In genomic region chrX:37876716-37877115, GRCh38 we compare ENCODE assay signal across 33 cellular contexts. TPM values are rescaled to one million over a fixed set of nuclear protein-coding genes. Genes with fewer than 3 reads are reported as not detected.
DNase-seq lines count a peak whose midpoint lies in the region; ATAC-seq, FAIRE-seq and TF ChIP-seq lines count a peak whose summit lies in the region.
"Had no signal": no experiment of that assay in that cellular context is flagged by ENCODE, and none has a peak within 500 bp of the region (broad histone marks: within the 10 kb centered on the region; RNA-seq: fewer than 3 reads in every experiment).

No MANE protein-coding gene starts in this region.

- no peaks in the 10 kb centered on the region for H3K9me3 Mint-ChIP-seq in astrocyte (ENCODE audit: unreplicated experiment)
- H3K9me3 Mint-ChIP-seq: CD4-positive, alpha-beta memory T cell; CD4-positive, alpha-beta T cell; CD8-positive, alpha-beta memory T cell; CD8-positive, alpha-beta T cell had no signal

- no peak for TF ChIP-seq POLR2A in K562 (conservative IDR thresholded peaks at IDR 0.05)

- CTCF ChIA-PET in K562 (lab: Yijun Ruan, JAX; ENCODE audit: low intra/inter-chr PET ratio): no interaction called here

- no peak for TF ChIP-seq RAD21 in K562 (CRISPR knock-in tag; conservative IDR thresholded peaks at IDR 0.05 in 1 of 2, IDR thresholded peaks at IDR 0.05 in 1 of 2)

- no peaks in the 10 kb centered on the region for H3K36me3 ChIP-seq in astrocyte (ENCODE audit: insufficient read depth, low read length)
- H3K36me3 ChIP-seq in K562 (ENCODE audit: control insufficient read depth, insufficient read depth, low read length): no peaks in the 10 kb centered on the region
- H3K36me3 ChIP-seq: BE2C; BLaER1; BLaER1 treated with 17β-estradiol and CSF1 and Interleukin-3, amounts not matched to agents 10 nM and 100 nM had no signal

- TF ChIP-seq CTCF in astrocyte (IDR thresholded peaks at IDR 0.05; ENCODE audit: insufficient read depth, low read depth, low read length) (no peak), K562 (IDR thresholded peaks at IDR 0.05 in 2 of 3, conservative IDR thresholded peaks at IDR 0.05 in 1 of 3; ENCODE audit: insufficient read depth in 2 of 3, low read depth in 1 of 3, low read length in 3 of 3) (no peak)

- no peak for DNase-seq in astrocyte (ENCODE audit: low read depth)
- DNase-seq in K562 (ENCODE audit: extremely low read depth in 1 of 4, low spot score in 3 of 4): no peak
- DNase-seq in DMS153 treated with DMSO at 0.1 percent for 48 hours (lab: John Stamatoyannopoulos, UW; ENCODE audit: unreplicated experiment): no peak
- DNase-seq: 8988T; ACHN; AML-193; BE2C; C1 segment of cervical spinal cord; Caco-2; Calu3; CD4-positive, alpha-beta memory T cell; CD4-positive, alpha-beta T cell; CD4-positive, CD25-positive, alpha-beta regulatory T cell; CD8-positive, alpha-beta memory T cell; CD8-positive, alpha-beta T cell; COR-L47; DMS 273 treated with DMSO at 0.1 percent for 48 hours; DMS153; DMS53; DMS79; DMS79 treated with DMSO at 0.1 percent for 48 hours; DND-41; EL had no signal

- ATAC-seq in K562: no peak
- ATAC-seq in GM18517 (IDR thresholded peaks at IDR 0.05; ENCODE audit: unreplicated experiment): no peak
- ATAC-seq: A549; CD8-positive, alpha-beta T cell had no signal

- in situ Hi-C loops in K562 (cut with MboI): no loop called here

- peaks cover 14% of the 10 kb centered on the region for H3K4me1 Mint-ChIP-seq in astrocyte (ENCODE audit: low read depth, unreplicated experiment)
- H3K4me1 Mint-ChIP-seq: B cell; CD14-positive monocyte; CD4-positive, alpha-beta memory T cell; CD4-positive, CD25-positive, alpha-beta regulatory T cell; CD8-positive, alpha-beta memory T cell had no signal

- POLR2A ChIA-PET in K562 (lab: Yijun Ruan, JAX): no interaction called here

- no peaks in the 10 kb centered on the region for H4K20me1 ChIP-seq in astrocyte (ENCODE audit: insufficient read depth, low read length)
- no peaks in the 10 kb centered on the region for H4K20me1 ChIP-seq in K562 (replicated peaks; ENCODE audit: control insufficient read depth, insufficient read depth, low read length)
- H4K20me1 ChIP-seq: BLaER1; BLaER1 treated with 17β-estradiol and CSF1 and Interleukin-3, amounts not matched to agents 10 nM and 100 nM had no signal

- H3K27me3 ChIP-seq in astrocyte (ENCODE audit: insufficient read depth, low read length) (no peaks in the 10 kb centered on the region), K562 (ENCODE audit: control insufficient read depth in 2 of 2, insufficient read depth in 2 of 2, low read length in 2 of 2) (no peaks in the 10 kb centered on the region)
- H3K27me3 ChIP-seq: BE2C; BLaER1; BLaER1 treated with 17β-estradiol and CSF1 and Interleukin-3, amounts not matched to agents 10 nM and 100 nM had no signal

- no peak overlapping the region for H3K4me3 Mint-ChIP-seq in astrocyte (ENCODE audit: unreplicated experiment)
- H3K4me3 Mint-ChIP-seq: B cell; CD14-positive monocyte; CD4-positive, alpha-beta memory T cell; CD4-positive, alpha-beta T cell; CD4-positive, CD25-positive, alpha-beta regulatory T cell; CD8-positive, alpha-beta memory T cell; CD8-positive, alpha-beta T cell had no signal

- H3K4me3 ChIP-seq in astrocyte (ENCODE audit: insufficient read depth, low read depth, low read length) (no peak overlapping the region), K562 (no peak overlapping the region)
- H3K4me3 ChIP-seq: A549; BLaER1; BLaER1 treated with 17β-estradiol and CSF1 and Interleukin-3, amounts not matched to agents 10 nM and 100 nM had no signal

- WGBS in K562 (ENCODE audit: insufficient coverage, low coverage, missing lambda C conversion rate): 0% methylated on average over 4 of the region's 4 CpGs

- intact Hi-C loops in K562 (cut with micrococcal nuclease): no loop called here

- no peak overlapping the region for H3K27ac Mint-ChIP-seq in astrocyte (ENCODE audit: unreplicated experiment)
- H3K27ac Mint-ChIP-seq: B cell; CD14-positive monocyte; CD4-positive, alpha-beta memory T cell; CD4-positive, alpha-beta T cell; CD4-positive, CD25-positive, alpha-beta regulatory T cell; CD8-positive, alpha-beta memory T cell; CD8-positive, alpha-beta T cell had no signal

- no TSS peak for BruUV-seq in K562 (replicated peaks; lab: Mats Ljungman, UMichigan)

- H2AFZ ChIP-seq in astrocyte (ENCODE audit: low read depth, low read length) (no peak overlapping the region), K562 (ENCODE audit: low read depth, low read length) (no peak overlapping the region)

- FAIRE-seq in astrocyte (lab: Jason Lieb, UNC) (peak; percentile 13), K562 (lab: Jason Lieb, UNC) (no peak)
- FAIRE-seq: A204.1, A549, D721Med had no signal

- H3K4me2 ChIP-seq in astrocyte (ENCODE audit: low read length) (no peak overlapping the region), K562 (ENCODE audit: insufficient read depth, low read length) (no peak overlapping the region)
- H3K4me2 ChIP-seq: A549; BLaER1; BLaER1 treated with 17β-estradiol and CSF1 and Interleukin-3, amounts not matched to agents 10 nM and 100 nM had no signal

- no peaks in the 10 kb centered on the region for H3K36me3 Mint-ChIP-seq in astrocyte (ENCODE audit: low read depth, unreplicated experiment)
- H3K36me3 Mint-ChIP-seq: CD14-positive monocyte; CD4-positive, alpha-beta memory T cell; CD4-positive, CD25-positive, alpha-beta regulatory T cell; CD8-positive, alpha-beta memory T cell; CD8-positive, alpha-beta T cell had no signal

- H3K79me2 ChIP-seq in astrocyte (ENCODE audit: insufficient read depth, low read length) (no peaks in the 10 kb centered on the region), K562 (ENCODE audit: control insufficient read depth, insufficient read depth, low read length) (no peaks in the 10 kb centered on the region)

- TF ChIP-seq EP300 in K562 (IDR thresholded peaks at IDR 0.05; ENCODE audit: low read length): no peak

- no peaks in the 10 kb centered on the region for H3K9me1 ChIP-seq in K562 (ENCODE audit: control insufficient read depth, insufficient read depth, low read length)

- H3K9ac ChIP-seq in astrocyte (ENCODE audit: low read length) (no peak overlapping the region), K562 (ENCODE audit: insufficient read depth in 1 of 2, low read depth in 2 of 2, low read length in 2 of 2) (no peak overlapping the region)
- H3K9ac ChIP-seq: BLaER1; BLaER1 treated with 17β-estradiol and CSF1 and Interleukin-3, amounts not matched to agents 10 nM and 100 nM had no signal

- no peak overlapping the region for H3K27ac ChIP-seq in astrocyte (ENCODE audit: low read depth, low read length)
- no peak overlapping the region for H3K27ac ChIP-seq in K562 (ENCODE audit: extremely low read depth, low read depth, low read length)
- H3K27ac ChIP-seq: 22Rv1; A549; BLaER1; BLaER1 treated with 17β-estradiol and CSF1 and Interleukin-3, amounts not matched to agents 10 nM and 100 nM; C4-2B had no signal

- H3K4me1 ChIP-seq in astrocyte (ENCODE audit: insufficient read depth, low read length) (peaks cover 12% of the 10 kb centered on the region), K562 (replicated peaks in 1 of 2; ENCODE audit: control insufficient read depth in 2 of 2, insufficient read depth in 2 of 2, low read length in 2 of 2) (no peaks in the 10 kb centered on the region; a peak in 1 of 5 replicates)
- H3K4me1 ChIP-seq: BE2C, BLaER1, Caco-2 had no signal

- no peaks in the 10 kb centered on the region for H3K27me3 Mint-ChIP-seq in astrocyte (ENCODE audit: low read depth, unreplicated experiment)
- H3K27me3 Mint-ChIP-seq: CD4-positive, alpha-beta memory T cell; CD4-positive, CD25-positive, alpha-beta regulatory T cell had no signal

- H3K9me3 ChIP-seq in astrocyte (ENCODE audit: insufficient read depth, low read depth, low read length): no peaks in the 10 kb centered on the region
- H3K9me3 ChIP-seq in K562 (replicated peaks; ENCODE audit: control insufficient read depth, insufficient read depth, low read depth, low read length): no peaks in the 10 kb centered on the region
- H3K9me3 ChIP-seq: A549; BE2C; BLaER1; BLaER1 treated with 17β-estradiol and CSF1 and Interleukin-3, amounts not matched to agents 10 nM and 100 nM; Caco-2 had no signal

TF ChIP-seq in K562, 482 proteins besides CTCF, POLR2A, EP300 and RAD21 (continues in another document):
- no peak for TF ChIP-seq ZNF277 (CRISPR knock-in tag; IDR thresholded peaks at IDR 0.05; ENCODE audit: borderline replicate concordance)
- no peak for TF ChIP-seq GATA2 (CRISPR knock-in tag; IDR thresholded peaks at IDR 0.05)
- TF ChIP-seq NFE2 (IDR thresholded peaks at IDR 0.05; ENCODE audit: low read depth): peak; percentile 54; the same call in 1 of the 2 replicates
- TF ChIP-seq MCM5 (IDR thresholded peaks at IDR 0.05; ENCODE audit: low read depth): no peak
- TF ChIP-seq DMBX1 (CRISPR knock-in tag; IDR thresholded peaks at IDR 0.05; ENCODE audit: borderline replicate concordance): no peak
- TF ChIP-seq SRSF7 (optimal IDR thresholded peaks at IDR 0.05; ENCODE audit: low read depth, low read length): no peak

RNA-seq across cellular contexts. Expression of gene DYNLT3, which starts 29.3 kb away (rescaled TPM):
- 36.5 and 43.1 TPM in 2 replicates for total RNA-seq in astrocyte
- total RNA-seq in K562 (2011; cell fraction: chromatin; rRNA removed; ENCODE audit: low replicate concordance): 1.0 and 1.6 TPM in 2 replicates
- 0.26 and 0.83 TPM in 2 replicates for total RNA-seq in K562 (2011; cell fraction: nucleolus; rRNA removed)
- total RNA-seq in K562 (2011; cell fraction: nucleoplasm; rRNA removed): 0.81 and 2.2 TPM in 2 replicates
- 4.5 and 4.7 TPM in 2 replicates for total RNA-seq in K562 (2014; rRNA removed)
- 8.4 and 10.2 TPM in 2 replicates for total RNA-seq in K562 (2014; rRNA removed; fragmentation: Illumina TruSeq; extraction: Trizol)
- total RNA-seq in K562 (2015; rRNA removed; fragmentation: Illumina TruSeq; extraction: Trizol): 6.6 and 8.3 TPM in 2 replicates
- total RNA-seq in K562 (2021): 5.9 and 6.3 TPM in 2 replicates
- 5.4 TPM in 2 replicates for polyA plus RNA-seq in K562 (2011; rRNA removed)
- 0.75 and 3.2 TPM in 2 replicates for polyA plus RNA-seq in K562 (2011; cell fraction: cytosol; rRNA removed)
- polyA plus RNA-seq in K562 (2011; cell fraction: nucleus; rRNA removed): 1.4 and 3.2 TPM in 2 replicates
- 6.8 and 10.8 TPM in 2 replicates for polyA plus RNA-seq in K562 (2012)
- 7.4 and 8.4 TPM in 2 replicates for polyA plus RNA-seq in K562 (2014; fragmentation: Illumina TruSeq; extraction: Trizol)
- 10 to 100 TPM; 15.5 to 17.5 TPM for polyA plus RNA-seq in K562 (2014; fragmentation: Nextera tagmentation; extraction: Ambion mirVana)
- 6.1 and 6.7 TPM in 2 replicates for polyA plus RNA-seq in K562 (2014; rRNA removed)
- 4.4 and 5.1 TPM in 2 replicates for polyA minus RNA-seq in K562 (2011; rRNA and poly(A)+ RNA removed)
- polyA minus RNA-seq in K562 (2011; cell fraction: cytosol; rRNA and poly(A)+ RNA removed): 1.5 and 2.6 TPM in 2 replicates
- 0.94 and 3.0 TPM in 2 replicates for polyA minus RNA-seq in K562 (2011; cell fraction: nucleus; rRNA and poly(A)+ RNA removed)
